8 cellular contexts compared by ENCODE assay signal in genomic region chr18:23503038-23503966, GRCh38. TPM values are rescaled to one million over a fixed set of nuclear protein-coding genes. Genes with fewer than 3 reads are reported as not detected.
DNase-seq lines count a peak whose midpoint lies in the region; ATAC-seq, FAIRE-seq and TF ChIP-seq lines count a peak whose summit lies in the region.

TSS of gene RMC1 (plus strand) at chr18:23503511. CDS start at chr18:23503619, 108 bp downstream.

- H3K79me2 ChIP-seq in astrocyte (ENCODE audit: insufficient read depth, low read length), result peaks cover 23% of the 10 kb centered on the region

- TF ChIP-seq POLR2A in GM18505 (IDR thresholded peaks at IDR 0.05; ENCODE audit: borderline replicate concordance, extremely low read depth, insufficient read depth, insufficient read length), result peak; percentile 97

- TF ChIP-seq CTCF in astrocyte (IDR thresholded peaks at IDR 0.05; ENCODE audit: insufficient read depth, low read depth, low read length), result no peak

- H3K27me3 Mint-ChIP-seq in astrocyte (ENCODE audit: low read depth, unreplicated experiment), result no peaks in the 10 kb centered on the region

- peak within 1 kb of the TSS; percentile 88 for H3K9ac ChIP-seq in astrocyte (ENCODE audit: low read length)

- H3K36me3 Mint-ChIP-seq in astrocyte (ENCODE audit: low read depth, unreplicated experiment), result peaks cover 3% of the 10 kb centered on the region

- peak within 1 kb of the TSS; percentile 98 for H3K4me2 ChIP-seq in astrocyte (ENCODE audit: low read length)

- no peaks in the 10 kb centered on the region for H3K27me3 ChIP-seq in astrocyte (ENCODE audit: insufficient read depth, low read length)
- no peaks in the 10 kb centered on the region for H3K27me3 ChIP-seq in aorta (ENCODE audit: control insufficient read depth in 1 of 2, insufficient read depth in 2 of 2, low read length in 1 of 2)

- intact Hi-C loops in aorta (cut with DNase I), result loop anchor here in 1 of 2 donors (5.0 kb wide), 2 partner anchors 51 to 84 kb away; partner anchors contain the start of genes NPC1 and RIOK3

- H3K27ac ChIP-seq in astrocyte (ENCODE audit: low read depth, low read length), result peak within 1 kb of the TSS; percentile 65
- H3K27ac ChIP-seq in aorta (ENCODE audit: low read depth in 1 of 2, low read length in 2 of 2), result peak within 1 kb of the TSS; percentile 52 to 99

- peaks cover 11% of the 10 kb centered on the region for H3K4me1 ChIP-seq in astrocyte (ENCODE audit: insufficient read depth, low read length)
- H3K4me1 ChIP-seq in aorta (ENCODE audit: control insufficient read depth in 1 of 2, insufficient read depth in 2 of 2, low read length in 2 of 2), result no peaks in the 10 kb centered on the region

- 0% methylated on average over 81 to 110 of the region's 110 CpGs for WGBS in aorta, 2 donors

- DNase-seq in NCI-H1930 (lab: John Stamatoyannopoulos, UW), result peak; percentile 90 to 95
- peak; percentile 91 for DNase-seq in T-helper 22 cell (ENCODE audit: low read depth)
- peak; percentile 85 for DNase-seq in astrocyte (ENCODE audit: low read depth)
- DNase-seq in hepatic stellate cell (ENCODE audit: low spot score), result peak; percentile 89
- peak; percentile 67 for DNase-seq in renal cortical epithelial cell (ENCODE audit: low read depth)
- DNase-seq in aorta, result peak; percentile 99

- ATAC-seq in GM18505 (IDR thresholded peaks at IDR 0.05; ENCODE audit: unreplicated experiment), result peak; percentile 79
- ATAC-seq in HG02938 (IDR thresholded peaks at IDR 0.05; ENCODE audit: unreplicated experiment), result peak; percentile 58
- ATAC-seq in aorta (ENCODE audit: low FRiP score), result peak; percentile 99

- H4K20me1 ChIP-seq in astrocyte (ENCODE audit: insufficient read depth, low read length), result peaks cover 21% of the 10 kb centered on the region

- H3K9me3 Mint-ChIP-seq in astrocyte (ENCODE audit: unreplicated experiment), result no peaks in the 10 kb centered on the region

- H3K36me3 ChIP-seq in astrocyte (ENCODE audit: insufficient read depth, low read length) (peaks cover 3% of the 10 kb centered on the region), aorta (ENCODE audit: control insufficient read depth in 1 of 2, insufficient read depth in 2 of 2, low read length in 1 of 2) (no peaks in the 10 kb centered on the region)

- H3K4me3 ChIP-seq in astrocyte (ENCODE audit: insufficient read depth, low read depth, low read length) (peak within 1 kb of the TSS; percentile 84), aorta (ENCODE audit: low read length in 2 of 2) (peak within 1 kb of the TSS; percentile 83 to 90)

- H3K9me3 ChIP-seq in astrocyte (ENCODE audit: insufficient read depth, low read depth, low read length), result no peaks in the 10 kb centered on the region
- H3K9me3 ChIP-seq in aorta (ENCODE audit: control insufficient read depth, low read length), result no peaks in the 10 kb centered on the region

- H3K4me1 Mint-ChIP-seq in astrocyte (ENCODE audit: low read depth, unreplicated experiment), result peaks cover 18% of the 10 kb centered on the region

- peak within 1 kb of the TSS; percentile 96 for H3K4me3 Mint-ChIP-seq in astrocyte (ENCODE audit: unreplicated experiment)

- FAIRE-seq in astrocyte (lab: Jason Lieb, UNC), result no peak

- peak within 1 kb of the TSS; percentile 63 for H3K27ac Mint-ChIP-seq in astrocyte (ENCODE audit: unreplicated experiment)

- H2AFZ ChIP-seq in astrocyte (ENCODE audit: low read depth, low read length), result peak within 1 kb of the TSS; percentile 98

RNA-seq across cellular contexts. Expression of gene RMC1, which starts in this region (rescaled TPM):
- total RNA-seq in astrocyte (25.2 and 28.3 TPM in 2 replicates), renal cortical epithelial cell (34.9 and 39.9 TPM in 2 replicates), aorta (10 to 100 TPM; 22.7 to 33.6 TPM)
- 10 to 100 TPM; 20.2 to 42.1 TPM for polyA plus RNA-seq in aorta

Comparison
In these comparisons a context has a peak if more than half of its experiments do, and no peak if none do; other contexts are left out.
1. Peak in every context shown above with its lines: DNase-seq, ATAC-seq, H3K4me3 ChIP-seq and H3K27ac ChIP-seq.